Comparison of ENCODE assay signal across 20 cellular contexts in the genomic region with DNA sequence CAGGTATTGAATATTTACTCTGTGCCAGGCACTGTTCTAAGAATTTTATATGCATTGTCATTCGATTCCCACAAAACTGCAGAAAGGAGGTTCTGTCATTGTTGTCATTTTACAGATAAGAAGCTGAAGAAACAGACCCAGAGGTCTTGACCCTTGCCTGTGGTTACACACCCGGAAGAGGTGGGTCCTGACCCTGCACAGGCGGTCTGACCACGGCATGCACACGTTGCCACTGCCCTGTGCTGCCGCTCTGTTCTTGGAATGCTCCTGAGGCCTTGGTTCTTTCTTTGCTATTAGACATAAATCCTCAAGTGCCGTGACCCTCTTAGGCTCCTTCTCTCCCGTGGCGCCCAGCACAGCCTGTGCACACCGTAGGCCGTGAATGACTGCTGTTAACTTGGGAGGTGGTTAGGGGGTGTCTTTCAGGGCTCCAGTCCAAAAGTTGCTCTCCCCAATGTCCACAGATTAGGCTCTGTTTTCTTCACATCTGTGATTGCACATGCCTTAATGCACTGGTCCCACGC.
A peak's percentile ranks its signal among the peaks of the same experiment; 100 is the strongest.
DNase-seq lines count a peak whose midpoint lies in the region; ATAC-seq lines count a peak whose summit lies in the region.
"Had no signal": no experiment of that assay in that cellular context is flagged by ENCODE, and none has a peak within 500 bp of the region (broad histone marks: within the 10 kb centered on the region; RNA-seq: fewer than 3 reads in every experiment).

No MANE protein-coding gene starts in this region.

- peaks cover 3% of the 10 kb centered on the region for H3K9me3 Mint-ChIP-seq in T-helper 2 cell treated with Interferon-gamma antibody and Interleukin-4, amounts not matched to agents 5 μg/mL and 100 μg/mL, for 36 hours
- H3K9me3 Mint-ChIP-seq: activated T-helper 1 cell treated with anti-CD3 and anti-CD28 coated beads, Interleukin-12 subunit alpha, Interleukin-12 subunit beta, Interleukin-2, Interleukin-4 antibody, amounts not matched to agents 30 ng/mL and 10 ng/mL and 1 ng/mL, durations not matched to agents 14 hours and 24 hours and 36 hours; H9; nephron had no signal

- peaks cover 9% of the 10 kb centered on the region for H3K27me3 Mint-ChIP-seq in T-helper 2 cell treated with Interferon-gamma antibody and Interleukin-4, amounts not matched to agents 5 μg/mL and 100 μg/mL, for 36 hours (ENCODE audit: low read depth)

- peaks cover 44% of the 10 kb centered on the region for H3K4me1 Mint-ChIP-seq in T-helper 2 cell treated with Interferon-gamma antibody and Interleukin-4, amounts not matched to agents 5 μg/mL and 100 μg/mL, for 36 hours (ENCODE audit: low read depth)

- peaks cover 8% of the 10 kb centered on the region for H3K36me3 Mint-ChIP-seq in T-helper 2 cell treated with Interferon-gamma antibody and Interleukin-4, amounts not matched to agents 5 μg/mL and 100 μg/mL, for 36 hours (ENCODE audit: low read depth)

- H3K27ac Mint-ChIP-seq in T-helper 2 cell treated with Interferon-gamma antibody and Interleukin-4, amounts not matched to agents 5 μg/mL and 100 μg/mL, for 36 hours: no peak overlapping the region
- H3K27ac Mint-ChIP-seq: activated T-helper 1 cell treated with anti-CD3 and anti-CD28 coated beads, Interleukin-12 subunit alpha, Interleukin-12 subunit beta, Interleukin-2, Interleukin-4 antibody, amounts not matched to agents 30 ng/mL and 10 ng/mL and 1 ng/mL, durations not matched to agents 14 hours and 24 hours and 36 hours; B cell; nephron had no signal

- no peak for ATAC-seq in GM21381 (IDR thresholded peaks at IDR 0.05; ENCODE audit: unreplicated experiment)
- no peak for ATAC-seq in HG03280 (IDR thresholded peaks at IDR 0.05; ENCODE audit: unreplicated experiment)
- ATAC-seq in GM21723 (IDR thresholded peaks at IDR 0.05; ENCODE audit: unreplicated experiment): no peak
- ATAC-seq: left lobe of liver had no signal

- H3K4me3 Mint-ChIP-seq in T-helper 2 cell treated with Interferon-gamma antibody and Interleukin-4, amounts not matched to agents 5 μg/mL and 100 μg/mL, for 36 hours: peak overlapping the region; percentile 22
- H3K4me3 Mint-ChIP-seq: activated T-helper 1 cell treated with anti-CD3 and anti-CD28 coated beads, Interleukin-12 subunit alpha, Interleukin-12 subunit beta, Interleukin-2, Interleukin-4 antibody, amounts not matched to agents 30 ng/mL and 10 ng/mL and 1 ng/mL, durations not matched to agents 14 hours and 24 hours and 36 hours; B cell; H9; nephron had no signal

- DNase-seq in Daoy (ENCODE audit: low read depth): peak; percentile 42
- DNase-seq in LHCN-M2 (ENCODE audit: low read depth): peak; percentile 58
- no peak for DNase-seq in T-helper 2 cell treated with Interferon-gamma antibody and Interleukin-4, amounts not matched to agents 5 μg/mL and 100 μg/mL, for 36 hours (ENCODE audit: low spot score)
- peak; percentile 54 for DNase-seq in myocyte (ENCODE audit: low read depth)
- no peak for DNase-seq in stimulated activated naive CD4-positive, alpha-beta T cell (lab: John Stamatoyannopoulos, UW)
- DNase-seq: activated CD4-positive, alpha-beta T cell treated with anti-CD3 and anti-CD28 coated beads for 4 hours; cortex of kidney; esophagus squamous epithelium; H9; hippocampal formation; NCI-H2171 treated with DMSO at 0.1 percent for 48 hours; right lobe of liver; stimulated activated CD4-positive, alpha-beta T cell treated with anti-CD3 and anti-CD28 coated beads, Interleukin-4, amount 100 ng/mL, for 1 hour had no signal

Comparison
In these comparisons a context has a peak if more than half of its experiments do, and no peak if none do; other contexts are left out.
1. DNase-seq: peak in Daoy (single experiment), LHCN-M2 (single experiment) and myocyte (single experiment); none in T-helper 2 cell treated with Interferon-gamma antibody and Interleukin-4, amounts not matched to agents 5 μg/mL and 100 μg/mL, for 36 hours (single experiment) and stimulated activated naive CD4-positive, alpha-beta T cell (0 of 6).